15 cellular contexts compared by ENCODE assay signal in genomic region chr5:59917121-59917520, GRCh38.
"Had no signal": no experiment of that assay in that cellular context is flagged by ENCODE, and none has a peak within 500 bp of the region (broad histone marks: within the 10 kb centered on the region; RNA-seq: fewer than 3 reads in every experiment).

No MANE protein-coding gene starts in this region.

- ATAC-seq: effector memory CD8-positive, alpha-beta T cell; stimulated activated memory B cell treated with anti-CD40 and anti-IgM and Interleukin-4, amounts not matched to agents 10 μg/mL and 1 μg/mL and 100 μg/mL, for 72 hours had no signal

- DNase-seq: activated CD4-positive, alpha-beta T cell treated with anti-CD3 and anti-CD28 coated beads, Interleukin-2, amount 10 ng/mL, durations not matched to agents 7 days and 5 days; activated naive CD4-positive, alpha-beta T cell; activated naive CD8-positive, alpha-beta T cell treated with anti-CD3 and anti-CD28 coated beads, Interleukin-2, amount 10 ng/mL, durations not matched to agents 7 days and 5 days; aorta; dermis blood vessel endothelial cell; effector memory CD8-positive, alpha-beta T cell; hippocampal formation; kidney glomerular epithelial cell; nucleus accumbens; posterior cingulate gyrus; stimulated activated CD4-positive, alpha-beta T cell treated with anti-CD3 and anti-CD28 coated beads, Interleukin-2, amount 100 ng/mL, for 48 hours; thyroid gland had no signal

- H3K4me1 ChIP-seq: breast epithelium, thyroid gland had no signal

- H3K27me3 ChIP-seq: breast epithelium, thyroid gland had no signal

- H3K27ac ChIP-seq: breast epithelium, epithelial cell of prostate, thyroid gland had no signal
